Comparison of ENCODE assay signal across 8 cellular contexts in the genomic region with DNA sequence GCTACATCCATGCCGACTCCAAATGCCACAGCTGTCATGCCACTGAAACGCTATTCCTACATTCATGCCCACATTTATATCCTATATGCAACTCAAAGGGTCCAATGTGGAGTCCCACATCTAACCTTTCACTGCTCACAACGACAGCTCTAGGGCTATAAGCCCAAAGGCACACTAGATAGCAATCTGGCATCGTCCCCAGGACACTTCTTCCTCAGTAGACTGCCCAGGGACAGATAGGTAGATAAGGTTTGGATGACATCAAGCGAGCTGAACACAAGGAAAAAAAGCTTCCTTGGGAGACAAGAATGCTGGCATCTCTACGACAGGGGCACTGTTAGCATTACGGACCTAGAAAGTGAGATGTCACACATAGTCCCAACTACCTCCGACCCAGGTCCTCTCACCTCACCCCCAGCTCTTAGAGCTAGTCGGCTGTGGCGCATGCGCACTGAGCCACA. TPM values are rescaled to one million over a fixed set of nuclear protein-coding genes. Genes with fewer than 3 reads are reported as not detected.
DNase-seq lines count a peak whose midpoint lies in the region; ATAC-seq and TF ChIP-seq lines count a peak whose summit lies in the region.

No MANE protein-coding gene starts in this region.

- peaks cover 3% of the 10 kb centered on the region for H3K27me3 ChIP-seq in RWPE2 (ENCODE audit: insufficient read depth, poor library complexity, severe bottlenecking)

- no peaks in the 10 kb centered on the region for H3K9me3 ChIP-seq in RWPE2 (ENCODE audit: severe bottlenecking)

- DNase-seq in G401 (ENCODE audit: low spot score) (peak; percentile 80), RWPE2 (ENCODE audit: low spot score) (no peak), kidney glomerular epithelial cell (lab: John Stamatoyannopoulos, UW) (no peak)
- peak; percentile 31 for DNase-seq in effector CD4-positive, alpha-beta T cell
- no peak for DNase-seq in natural killer cell treated with Interleukin-12 subunit alpha and Interleukin-12 subunit beta and Interleukin-15 and Interleukin-18, amount 100 ng/mL, for 72 hours (ENCODE audit: low spot score)
- no peak for DNase-seq in stimulated activated naive CD4-positive, alpha-beta T cell treated with Interleukin-2 at 50 U/mL for 16 hours (lab: John Stamatoyannopoulos, UW)

- H3K36me3 ChIP-seq in RWPE2 (ENCODE audit: low read depth): no peaks in the 10 kb centered on the region

- no peak overlapping the region for H3K27ac ChIP-seq in RWPE2 (ENCODE audit: poor library complexity, severe bottlenecking)

- H3K9me3 Mint-ChIP-seq in natural killer cell treated with Interleukin-12 subunit alpha and Interleukin-12 subunit beta and Interleukin-15 and Interleukin-18, amount 100 ng/mL, for 72 hours: no peaks in the 10 kb centered on the region

- no peaks in the 10 kb centered on the region for H3K36me3 Mint-ChIP-seq in natural killer cell treated with Interleukin-12 subunit alpha and Interleukin-12 subunit beta and Interleukin-15 and Interleukin-18, amount 100 ng/mL, for 72 hours

- ATAC-seq in GM21737 (IDR thresholded peaks at IDR 0.05; ENCODE audit: unreplicated experiment) (peak; percentile 13), RWPE2 (ENCODE audit: low read depth) (no peak; the same call in 2 of the 3 replicates), GM19023 (IDR thresholded peaks at IDR 0.05; ENCODE audit: unreplicated experiment) (no peak)
- ATAC-seq in natural killer cell treated with Interleukin-12 subunit alpha and Interleukin-12 subunit beta and Interleukin-15 and Interleukin-18, amount 100 ng/mL, for 72 hours: no peak

- peaks cover 5 to 9% of the 10 kb centered on the region in 2 donors for H3K4me1 Mint-ChIP-seq in natural killer cell treated with Interleukin-12 subunit alpha and Interleukin-12 subunit beta and Interleukin-15 and Interleukin-18, amount 100 ng/mL, for 72 hours (ENCODE audit: low read depth in 2 of 2)

- peak overlapping the region; percentile 41 for H3K4me3 ChIP-seq in RWPE2 (ENCODE audit: severe bottlenecking)

- H3K4me1 ChIP-seq in RWPE2 (ENCODE audit: insufficient read depth, poor library complexity, severe bottlenecking): no peaks in the 10 kb centered on the region

- no peak for TF ChIP-seq CTCF in RWPE2 (IDR thresholded peaks at IDR 0.05; ENCODE audit: poor library complexity, severe bottlenecking)

- in situ Hi-C loops in G401 (cut with HindIII; ENCODE audit: low sequenced_read_pairs): no loop called here

- peak overlapping the region; percentile 89 for H3K4me3 Mint-ChIP-seq in natural killer cell treated with Interleukin-12 subunit alpha and Interleukin-12 subunit beta and Interleukin-15 and Interleukin-18, amount 100 ng/mL, for 72 hours

- H3K27ac Mint-ChIP-seq in natural killer cell treated with Interleukin-12 subunit alpha and Interleukin-12 subunit beta and Interleukin-15 and Interleukin-18, amount 100 ng/mL, for 72 hours: no peak overlapping the region

- H3K27me3 Mint-ChIP-seq in natural killer cell treated with Interleukin-12 subunit alpha and Interleukin-12 subunit beta and Interleukin-15 and Interleukin-18, amount 100 ng/mL, for 72 hours: peaks cover 0 to 26% of the 10 kb centered on the region in 2 donors

RNA-seq across cellular contexts. Expression of a gene that starts 0.7 kb away (rescaled TPM):
- not detected in 2 replicates for total RNA-seq in G401 (2014; rRNA removed; shearing (Covaris generic))
- total RNA-seq in natural killer cell treated with Interleukin-12 subunit alpha and Interleukin-12 subunit beta and Interleukin-15 and Interleukin-18, amount 100 ng/mL, for 72 hours: under 1 TPM; 0.22 to 0.45 TPM

RNA-seq across cellular contexts. Expression of a gene that starts 54.7 kb away (rescaled TPM):
- total RNA-seq in G401 (2014; rRNA removed; shearing (Covaris generic)): not detected in 2 replicates
- not detected for total RNA-seq in natural killer cell treated with Interleukin-12 subunit alpha and Interleukin-12 subunit beta and Interleukin-15 and Interleukin-18, amount 100 ng/mL, for 72 hours

Comparison
In these comparisons a context has a peak if more than half of its experiments do, and no peak if none do; other contexts are left out.
1. DNase-seq: peak in G401 (single experiment) and effector CD4-positive, alpha-beta T cell (single experiment); none in RWPE2 (single experiment), natural killer cell treated with Interleukin-12 subunit alpha and Interleukin-12 subunit beta and Interleukin-15 and Interleukin-18, amount 100 ng/mL, for 72 hours (single experiment), kidney glomerular epithelial cell (single experiment) and stimulated activated naive CD4-positive, alpha-beta T cell treated with Interleukin-2 at 50 U/mL for 16 hours (single experiment).